8 cellular contexts compared by ENCODE assay signal in the genomic region with DNA sequence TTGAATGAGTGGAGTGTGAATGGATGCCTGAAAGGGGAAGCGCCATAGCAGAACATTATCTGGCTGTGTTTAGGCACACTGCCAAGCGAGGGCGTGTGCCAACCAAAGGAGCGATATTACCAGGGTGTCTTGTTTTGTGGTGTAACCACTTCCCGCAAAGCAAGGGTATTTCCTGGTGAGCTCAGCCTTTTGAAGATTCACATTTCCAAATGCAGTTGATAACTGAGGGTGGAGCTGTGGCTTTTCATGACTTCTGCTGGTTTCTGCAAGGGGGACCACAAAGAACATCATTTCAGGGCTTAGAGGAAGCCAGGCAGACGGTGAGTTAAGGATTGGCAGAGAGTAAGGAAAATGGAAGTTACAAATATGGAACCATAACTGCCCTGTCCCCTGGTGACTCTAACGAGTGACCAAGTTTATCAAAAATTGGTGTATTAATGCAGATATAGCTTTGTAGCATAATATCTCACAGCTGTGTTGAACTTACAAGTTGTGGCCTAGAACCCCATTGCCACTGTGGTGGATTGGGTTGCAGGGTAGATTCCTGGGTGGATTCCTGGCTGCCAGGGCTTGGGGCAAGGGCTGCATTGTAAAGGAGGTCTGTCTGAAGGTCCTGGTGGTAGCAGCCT.
A peak's percentile ranks its signal among the peaks of the same experiment; 100 is the strongest.
DNase-seq lines count a peak whose midpoint lies in the region; ATAC-seq lines count a peak whose summit lies in the region.

No MANE protein-coding gene starts in this region.

- H3K36me3 Mint-ChIP-seq in activated T-helper 1 cell treated with anti-CD3 and anti-CD28 coated beads, Interleukin-12 subunit alpha, Interleukin-12 subunit beta, Interleukin-2, Interleukin-4 antibody, amounts not matched to agents 30 ng/mL and 10 ng/mL and 1 ng/mL, durations not matched to agents 14 hours and 24 hours and 36 hours (ENCODE audit: low read depth) = peaks cover 36% of the 10 kb centered on the region

- intact Hi-C loops in activated T-helper 1 cell treated with anti-CD3 and anti-CD28 coated beads, Interleukin-12 subunit alpha, Interleukin-12 subunit beta, Interleukin-2, Interleukin-4 antibody, amounts not matched to agents 30 ng/mL and 10 ng/mL and 1 ng/mL, durations not matched to agents 14 hours and 24 hours and 36 hours (cut with micrococcal nuclease) = loop anchor here (1.0 to 10.0 kb wide), 8 partner anchors 13 to 589 kb away; a partner anchor contains a TSS

- DNase-seq in RPMI7951 (ENCODE audit: low read depth) (peak; percentile 97), germinal center (ENCODE audit: low spot score) (peak; percentile 30), midbrain (lab: John Stamatoyannopoulos, UW) (no peak), NCI-H2227 treated with DMSO at 0.1 percent for 48 hours (lab: John Stamatoyannopoulos, UW) (no peak)
- DNase-seq in activated T-helper 1 cell treated with anti-CD3 and anti-CD28 coated beads, Interleukin-12 subunit alpha, Interleukin-12 subunit beta, Interleukin-2, Interleukin-4 antibody, amounts not matched to agents 30 ng/mL and 10 ng/mL and 1 ng/mL, durations not matched to agents 14 hours and 24 hours and 36 hours (ENCODE audit: low spot score) = peak; percentile 85
- peak; percentile 83 for DNase-seq in stimulated activated CD4-positive, alpha-beta T cell treated with anti-CD3 and anti-CD28 coated beads, Interleukin-1b, Interleukin-23, amount 100 ng/mL, for 48 hours

- H3K9me3 Mint-ChIP-seq in activated T-helper 1 cell treated with anti-CD3 and anti-CD28 coated beads, Interleukin-12 subunit alpha, Interleukin-12 subunit beta, Interleukin-2, Interleukin-4 antibody, amounts not matched to agents 30 ng/mL and 10 ng/mL and 1 ng/mL, durations not matched to agents 14 hours and 24 hours and 36 hours = peaks cover 18% of the 10 kb centered on the region

- H3K4me1 Mint-ChIP-seq in activated T-helper 1 cell treated with anti-CD3 and anti-CD28 coated beads, Interleukin-12 subunit alpha, Interleukin-12 subunit beta, Interleukin-2, Interleukin-4 antibody, amounts not matched to agents 30 ng/mL and 10 ng/mL and 1 ng/mL, durations not matched to agents 14 hours and 24 hours and 36 hours (ENCODE audit: low read depth) = peaks cover 75% of the 10 kb centered on the region

- H3K4me3 Mint-ChIP-seq in activated T-helper 1 cell treated with anti-CD3 and anti-CD28 coated beads, Interleukin-12 subunit alpha, Interleukin-12 subunit beta, Interleukin-2, Interleukin-4 antibody, amounts not matched to agents 30 ng/mL and 10 ng/mL and 1 ng/mL, durations not matched to agents 14 hours and 24 hours and 36 hours = peak overlapping the region; percentile 80

- peaks cover 32% of the 10 kb centered on the region for H3K27me3 Mint-ChIP-seq in activated T-helper 1 cell treated with anti-CD3 and anti-CD28 coated beads, Interleukin-12 subunit alpha, Interleukin-12 subunit beta, Interleukin-2, Interleukin-4 antibody, amounts not matched to agents 30 ng/mL and 10 ng/mL and 1 ng/mL, durations not matched to agents 14 hours and 24 hours and 36 hours (ENCODE audit: insufficient read depth)

- peak; percentile 78 for ATAC-seq in GM18517 (IDR thresholded peaks at IDR 0.05; ENCODE audit: unreplicated experiment)
- peak; percentile 70 for ATAC-seq in HG03565 (IDR thresholded peaks at IDR 0.05; ENCODE audit: unreplicated experiment)

- H3K27ac Mint-ChIP-seq in activated T-helper 1 cell treated with anti-CD3 and anti-CD28 coated beads, Interleukin-12 subunit alpha, Interleukin-12 subunit beta, Interleukin-2, Interleukin-4 antibody, amounts not matched to agents 30 ng/mL and 10 ng/mL and 1 ng/mL, durations not matched to agents 14 hours and 24 hours and 36 hours = peak overlapping the region; percentile 87

Comparison
In these comparisons a context has a peak if more than half of its experiments do, and no peak if none do; other contexts are left out.
1. DNase-seq: peak in RPMI7951 (single experiment), activated T-helper 1 cell treated with anti-CD3 and anti-CD28 coated beads, Interleukin-12 subunit alpha, Interleukin-12 subunit beta, Interleukin-2, Interleukin-4 antibody, amounts not matched to agents 30 ng/mL and 10 ng/mL and 1 ng/mL, durations not matched to agents 14 hours and 24 hours and 36 hours (single experiment), germinal center (single experiment) and stimulated activated CD4-positive, alpha-beta T cell treated with anti-CD3 and anti-CD28 coated beads, Interleukin-1b, Interleukin-23, amount 100 ng/mL, for 48 hours (single experiment); none in midbrain (single experiment) and NCI-H2227 treated with DMSO at 0.1 percent for 48 hours (single experiment).